8 cellular contexts compared by ENCODE assay signal in genomic region chr2:70088508-70089219, GRCh38. TPM values are rescaled to one million over a fixed set of nuclear protein-coding genes. Genes with fewer than 3 reads are reported as not detected.
DNase-seq lines count a peak whose midpoint lies in the region; TF ChIP-seq lines count a peak whose summit lies in the region.

No MANE protein-coding gene starts in this region.

- no peaks in the 10 kb centered on the region for H3K9me3 ChIP-seq in breast epithelium
- H3K9me3 ChIP-seq in muscle layer of duodenum (ENCODE audit: control insufficient read depth in 1 of 2, low read length in 2 of 2) = no peaks in the 10 kb centered on the region

- H3K4me3 ChIP-seq in breast epithelium (peak overlapping the region; percentile 77 to 90 (median 87)), muscle layer of duodenum (ENCODE audit: low read depth in 1 of 2, low read length in 2 of 2) (peak overlapping the region; percentile 91 to 97)

- intact Hi-C loops in breast epithelium (cut with DNase I; ENCODE audit: low total_unique reads) = no loop called here

- H3K4me1 ChIP-seq in breast epithelium (peaks cover 0 to 15% of the 10 kb centered on the region in 2 donors), muscle layer of duodenum (ENCODE audit: control insufficient read depth in 1 of 2, insufficient read depth in 2 of 2, low read length in 2 of 2) (peaks cover 27 to 34% of the 10 kb centered on the region in 2 donors)

- H3K27me3 ChIP-seq in breast epithelium (no peaks in the 10 kb centered on the region), muscle layer of duodenum (ENCODE audit: low read depth, low read length) (no peaks in the 10 kb centered on the region)

- in situ Hi-C loops in ACHN (cut with HindIII; ENCODE audit: low pct_ligation_motif_present, low pct_unique_long_range_greater_than_20kb, low sequenced_read_pairs) = no loop called here

- H3K27ac ChIP-seq in breast epithelium (peak overlapping the region; percentile 100), muscle layer of duodenum (ENCODE audit: low read length) (peak overlapping the region; percentile 98)

- TF ChIP-seq CTCF in breast epithelium (IDR thresholded peaks at IDR 0.05) = no peak

- no peaks in the 10 kb centered on the region for H3K36me3 ChIP-seq in breast epithelium
- peaks cover 4 to 26% of the 10 kb centered on the region in 2 donors for H3K36me3 ChIP-seq in muscle layer of duodenum (ENCODE audit: control insufficient read depth in 1 of 2, insufficient read depth in 2 of 2, low read length in 2 of 2)

- DNase-seq in EL (peak; percentile 36), NCI-H2081 (lab: John Stamatoyannopoulos, UW) (peak; percentile 39 to 84), breast epithelium (ENCODE audit: low spot score in 2 of 2) (no peak), ACHN (no peak), DMS114 treated with DMSO at 0.1 percent for 48 hours (lab: John Stamatoyannopoulos, UW; ENCODE audit: unreplicated experiment) (no peak)
- DNase-seq in activated CD4-positive, CD25-positive, alpha-beta regulatory T cell treated with anti-CD3 and anti-CD28 coated beads, Interleukin-2, amount 50 U/mL, for 72 hours = no peak
- no peak for DNase-seq in stimulated activated naive CD4-positive, alpha-beta T cell treated with Interleukin-2 at 50 U/mL for 16 hours (lab: John Stamatoyannopoulos, UW)

- TF ChIP-seq POLR2A in breast epithelium (IDR thresholded peaks at IDR 0.05) = no peak

RNA-seq across cellular contexts. Expression of gene PCBP1, which starts 1.4 kb away (rescaled TPM):
- 100 to 1,000 TPM; 121 to 210 (median 145) TPM for total RNA-seq in breast epithelium

Comparison
In these comparisons a context has a peak if more than half of its experiments do, and no peak if none do; other contexts are left out.
1. DNase-seq: peak in EL (single experiment) and NCI-H2081 (2 of 2); none in breast epithelium (0 of 2), ACHN (single experiment), activated CD4-positive, CD25-positive, alpha-beta regulatory T cell treated with anti-CD3 and anti-CD28 coated beads, Interleukin-2, amount 50 U/mL, for 72 hours (single experiment), DMS114 treated with DMSO at 0.1 percent for 48 hours (single experiment) and stimulated activated naive CD4-positive, alpha-beta T cell treated with Interleukin-2 at 50 U/mL for 16 hours (single experiment).